In the genomic region with DNA sequence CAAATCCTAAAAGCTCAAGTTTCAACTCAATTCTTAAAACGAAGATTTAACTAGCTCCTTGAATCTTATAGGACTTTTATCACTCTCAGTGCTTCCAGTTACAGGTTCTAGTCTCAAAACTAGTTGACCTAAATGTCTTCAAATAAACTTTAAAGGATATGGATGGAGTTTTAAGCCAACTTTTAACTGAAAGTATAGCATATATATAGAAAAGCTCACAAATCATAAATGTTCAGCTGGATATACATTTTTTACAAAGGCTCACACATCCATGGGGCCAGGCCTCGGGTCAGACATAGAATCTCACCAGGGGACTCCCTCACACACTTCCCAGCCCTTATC, we compare ENCODE assay signal across 1 cellular context.
TF ChIP-seq lines count a peak whose summit lies in the region.

No MANE protein-coding gene starts in this region.

TF ChIP-seq in endothelial cell of umbilical vein, 7 proteins besides CTCF, POLR2A, EP300 and RAD21:
- TF ChIP-seq EZH2 (IDR thresholded peaks at IDR 0.05; ENCODE audit: borderline replicate concordance, low read depth, low read length, severe bottlenecking) (no peak), MYC (IDR thresholded peaks at IDR 0.05; ENCODE audit: low read depth, low read length) (no peak), JUN (IDR thresholded peaks at IDR 0.05; ENCODE audit: borderline replicate concordance, insufficient read depth, insufficient read length, low read depth) (no peak), FOS (IDR thresholded peaks at IDR 0.05; ENCODE audit: borderline replicate concordance, insufficient read depth, low read length) (no peak)
